In genomic region chr13:93723316-93723715, GRCh38 we compare ENCODE assay signal across 18 cellular contexts.
A peak's percentile ranks its signal among the peaks of the same experiment; 100 is the strongest.
DNase-seq lines count a peak whose midpoint lies in the region; TF ChIP-seq lines count a peak whose summit lies in the region.
"Had no signal": no experiment of that assay in that cellular context is flagged by ENCODE, and none has a peak within 500 bp of the region (broad histone marks: within the 10 kb centered on the region; RNA-seq: fewer than 3 reads in every experiment).

No MANE protein-coding gene starts in this region.

- in situ Hi-C loops in mammary epithelial cell (cut with MboI; ENCODE audit: low sequenced_read_pairs in 2 of 2) = no loop called here

- H4K20me1 ChIP-seq in mammary epithelial cell (ENCODE audit: insufficient read depth, low read length) = no peaks in the 10 kb centered on the region

- no peaks in the 10 kb centered on the region for H3K79me2 ChIP-seq in mammary epithelial cell (ENCODE audit: insufficient read depth, low read length)

- no peak overlapping the region for H3K27ac ChIP-seq in mammary epithelial cell (ENCODE audit: insufficient read depth, low read depth, low read length)
- no peak overlapping the region for H3K27ac ChIP-seq in suprapubic skin
- H3K27ac ChIP-seq: RWPE1 had no signal

- POLR2A ChIA-PET in MCF 10A (lab: Yijun Ruan, JAX) = no interaction called here

- H3K4me2 ChIP-seq in mammary epithelial cell (ENCODE audit: insufficient read depth, low read depth, low read length) = no peak overlapping the region

- H3K27ac Mint-ChIP-seq in MCF 10A (ENCODE audit: low read depth, unreplicated experiment) (no peak overlapping the region), nephron progenitor cell (peak overlapping the region; percentile 25)
- H3K27ac Mint-ChIP-seq: CD14-positive monocyte, H9 had no signal

- intact Hi-C loops in MCF 10A (cut with micrococcal nuclease) = no loop called here
- intact Hi-C loops in mammary epithelial cell (cut with micrococcal nuclease) = no loop called here

- H3K36me3 Mint-ChIP-seq in MCF 10A (ENCODE audit: insufficient read depth, unreplicated experiment) = no peaks in the 10 kb centered on the region
- peaks cover 31% of the 10 kb centered on the region for H3K36me3 Mint-ChIP-seq in nephron progenitor cell (ENCODE audit: low read depth)
- H3K36me3 Mint-ChIP-seq: CD14-positive monocyte had no signal

- no peak overlapping the region for H2AFZ ChIP-seq in mammary epithelial cell (ENCODE audit: low read depth, low read length)

- H3K27me3 ChIP-seq in mammary epithelial cell (ENCODE audit: insufficient read depth, low read length) (no peaks in the 10 kb centered on the region), suprapubic skin (no peaks in the 10 kb centered on the region)

- H3K4me1 Mint-ChIP-seq in MCF 10A (ENCODE audit: insufficient read depth, unreplicated experiment) (peaks cover 19% of the 10 kb centered on the region), nephron progenitor cell (peaks cover 50% of the 10 kb centered on the region)
- H3K4me1 Mint-ChIP-seq: CD14-positive monocyte had no signal

- H3K36me3 ChIP-seq in mammary epithelial cell (ENCODE audit: insufficient read depth, low read length) (no peaks in the 10 kb centered on the region), suprapubic skin (no peaks in the 10 kb centered on the region)

- TF ChIP-seq POLR2A in suprapubic skin (IDR thresholded peaks at IDR 0.05) = no peak

- H3K9me3 ChIP-seq in mammary epithelial cell (replicated peaks; ENCODE audit: insufficient read depth, low read length) (peaks cover 3% of the 10 kb centered on the region), suprapubic skin (no peaks in the 10 kb centered on the region)

- 78% methylated on average over 3 of the region's 3 CpGs for WGBS in mammary epithelial cell (ENCODE audit: low coverage, missing lambda C conversion rate)
- 84% methylated on average over 3 of the region's 3 CpGs for WGBS in suprapubic skin

- dilution Hi-C loops in mammary epithelial cell (cut with HindIII; ENCODE audit: low sequenced_read_pairs) = no loop called here

- TF ChIP-seq CTCF in MCF 10A (IDR thresholded peaks at IDR 0.05; ENCODE audit: unreplicated experiment) (no peak), mammary epithelial cell (conservative IDR thresholded peaks at IDR 0.05 in 1 of 2, IDR thresholded peaks at IDR 0.05 in 1 of 2; ENCODE audit: extremely low read depth in 1 of 2, insufficient read depth in 1 of 2, low read depth in 1 of 2, low read length in 2 of 2) (no peak), choroid plexus epithelial cell (conservative IDR thresholded peaks at IDR 0.05; ENCODE audit: low read depth, low read length) (no peak), nephron progenitor cell (IDR thresholded peaks at IDR 0.05) (no peak), suprapubic skin (IDR thresholded peaks at IDR 0.05) (no peak)

- H3K4me3 Mint-ChIP-seq in MCF 10A (ENCODE audit: unreplicated experiment) (no peak overlapping the region), nephron progenitor cell (no peak overlapping the region)
- H3K4me3 Mint-ChIP-seq: CD14-positive monocyte, H9 had no signal

- no peak overlapping the region for H3K9ac ChIP-seq in mammary epithelial cell (ENCODE audit: insufficient read depth, low read length)

- CTCF ChIA-PET in MCF 10A (lab: Yijun Ruan, JAX) = interaction anchor here (0.6 to 0.7 kb wide), 3 partner anchors 22 to 619 kb away, joined by 3 to 4 read pairs (median 3); no protein-coding TSS in a partner anchor
- CTCF ChIA-PET in mammary epithelial cell (lab: Charles Lee; ENCODE audit: low non-redundant PET) = no interaction called here

- no peak overlapping the region for H3K4me3 ChIP-seq in mammary epithelial cell (replicated peaks in 1 of 3; ENCODE audit: insufficient read depth in 1 of 3, low read depth in 2 of 3, low read length in 3 of 3)
- H3K4me3 ChIP-seq in choroid plexus epithelial cell (ENCODE audit: low read depth, low read length) = no peak overlapping the region
- H3K4me3 ChIP-seq in suprapubic skin = no peak overlapping the region

- no TSS peak for BruUV-seq in MCF 10A (replicated peaks; lab: Mats Ljungman, UMichigan)
- BruUV-seq in mammary epithelial cell (replicated peaks; lab: Mats Ljungman, UMichigan) = no TSS peak

- peaks cover 9% of the 10 kb centered on the region for H3K9me3 Mint-ChIP-seq in MCF 10A (ENCODE audit: unreplicated experiment)
- H3K9me3 Mint-ChIP-seq in nephron progenitor cell = peaks cover 34% of the 10 kb centered on the region
- H3K9me3 Mint-ChIP-seq: H9 had no signal

- H3K4me1 ChIP-seq in mammary epithelial cell (ENCODE audit: insufficient read depth, low read length) (no peaks in the 10 kb centered on the region), suprapubic skin (no peaks in the 10 kb centered on the region)

- TF ChIP-seq EP300 in suprapubic skin (IDR thresholded peaks at IDR 0.05) = no peak

- H3K27me3 Mint-ChIP-seq in MCF 10A (ENCODE audit: insufficient read depth, unreplicated experiment) (no peaks in the 10 kb centered on the region), nephron progenitor cell (ENCODE audit: low read depth, poor library complexity) (peaks cover 5% of the 10 kb centered on the region)

- DNase-seq in MCF 10A (ENCODE audit: unreplicated experiment) (peak; percentile 68), mammary epithelial cell (no peak), NCI-H2171 treated with DMSO at 0.1 percent for 48 hours (lab: John Stamatoyannopoulos, UW) (peak; percentile 59), choroid plexus epithelial cell (ENCODE audit: low read depth) (peak; percentile 58), nephron progenitor cell (no peak), suprapubic skin (ENCODE audit: low spot score in 2 of 2) (no peak), NCI-H2196 treated with DMSO at 0.1 percent for 48 hours (lab: John Stamatoyannopoulos, UW; ENCODE audit: unreplicated experiment) (no peak), middle frontal gyrus (ENCODE audit: extremely low spot score, low spot score) (no peak)
- DNase-seq: ACHN, DND-41, H9, Kasumi-1, NCI-H1092 treated with DMSO at 0.1 percent for 48 hours, NCI-H187, NCI-H526 treated with DMSO at 0.1 percent for 48 hours, SIG-M5 had no signal

Comparison
In these comparisons a context has a peak if more than half of its experiments do, and no peak if none do; other contexts are left out.
1. DNase-seq: peak in MCF 10A (single experiment), NCI-H2171 treated with DMSO at 0.1 percent for 48 hours (single experiment) and choroid plexus epithelial cell (single experiment); none in mammary epithelial cell (single experiment), nephron progenitor cell (single experiment), suprapubic skin (0 of 2), NCI-H2196 treated with DMSO at 0.1 percent for 48 hours (single experiment) and middle frontal gyrus (single experiment).